ENCODE assay signal across 8 cellular contexts in genomic region chr2:61993422-61994024, GRCh38.
DNase-seq lines count a peak whose midpoint lies in the region; ATAC-seq and TF ChIP-seq lines count a peak whose summit lies in the region.

No MANE protein-coding gene starts in this region.

- intact Hi-C loops in natural killer cell (cut with micrococcal nuclease) = loop anchor here (1.0 to 2.0 kb wide), 2 partner anchors 419 to 781 kb away; no protein-coding TSS in a partner anchor

- H3F3A ChIP-seq in neural cell (ENCODE audit: insufficient read depth, low read length, poor library complexity, severe bottlenecking) = no peaks in the 10 kb centered on the region

- no peaks in the 10 kb centered on the region for H3K27me3 Mint-ChIP-seq in natural killer cell (ENCODE audit: low read depth in 2 of 2)
- H3K27me3 Mint-ChIP-seq in natural killer cell treated with Interleukin-12 subunit alpha and Interleukin-12 subunit beta and Interleukin-15 and Interleukin-18, amount 100 ng/mL, for 72 hours = no peaks in the 10 kb centered on the region

- H3K4me2 ChIP-seq in Karpas-422 (ENCODE audit: low read depth, low read length, poor library complexity, severe bottlenecking) = no peak overlapping the region
- no peak overlapping the region for H3K4me2 ChIP-seq in neural cell (ENCODE audit: low read length)

- H3K9ac ChIP-seq in Karpas-422 (ENCODE audit: low read length) = no peak overlapping the region
- no peak overlapping the region for H3K9ac ChIP-seq in neural cell (ENCODE audit: low read length)

- H3K9me3 ChIP-seq in Karpas-422 (ENCODE audit: low read length) = no peaks in the 10 kb centered on the region
- H3K9me3 ChIP-seq in neural cell (ENCODE audit: low read length) = no peaks in the 10 kb centered on the region

- H3K9me2 ChIP-seq in Karpas-422 (replicated peaks; ENCODE audit: insufficient read depth, low read length) = no peaks in the 10 kb centered on the region
- no peaks in the 10 kb centered on the region for H3K9me2 ChIP-seq in neural cell (ENCODE audit: insufficient read depth, low read length)

- H3K27ac ChIP-seq in Karpas-422 (ENCODE audit: low read length) (no peak overlapping the region), neural cell (ENCODE audit: low read length) (no peak overlapping the region)

- no peaks in the 10 kb centered on the region for H3K27me3 ChIP-seq in Karpas-422 (ENCODE audit: low read length)
- no peaks in the 10 kb centered on the region for H3K27me3 ChIP-seq in neural cell (ENCODE audit: insufficient read depth, low read depth, low read length)

- ATAC-seq in natural killer cell (peak in 2 of 3 donors; percentile 49 to 56), HG02763 (IDR thresholded peaks at IDR 0.05; ENCODE audit: unreplicated experiment) (no peak)
- ATAC-seq in natural killer cell treated with Interleukin-12 subunit alpha and Interleukin-12 subunit beta and Interleukin-15 and Interleukin-18, amount 100 ng/mL, for 72 hours = no peak

- H3K4me3 Mint-ChIP-seq in natural killer cell = no peak overlapping the region
- no peak overlapping the region for H3K4me3 Mint-ChIP-seq in natural killer cell treated with Interleukin-12 subunit alpha and Interleukin-12 subunit beta and Interleukin-15 and Interleukin-18, amount 100 ng/mL, for 72 hours

- peak; percentile 84 for TF ChIP-seq RAD21 in neural cell (conservative IDR thresholded peaks at IDR 0.05)

- TF ChIP-seq POLR2A in erythroblast (IDR thresholded peaks at IDR 0.05; ENCODE audit: low read length) = no peak

- no peaks in the 10 kb centered on the region for H3K9me3 Mint-ChIP-seq in natural killer cell
- H3K9me3 Mint-ChIP-seq in natural killer cell treated with Interleukin-12 subunit alpha and Interleukin-12 subunit beta and Interleukin-15 and Interleukin-18, amount 100 ng/mL, for 72 hours = no peaks in the 10 kb centered on the region

- no peak for TF ChIP-seq EP300 in neural cell (conservative IDR thresholded peaks at IDR 0.05; ENCODE audit: poor library complexity, severe bottlenecking)

- TF ChIP-seq CTCF in natural killer cell (IDR thresholded peaks at IDR 0.05) (peak; percentile 40), neural cell (IDR thresholded peaks at IDR 0.05; ENCODE audit: poor library complexity, severe bottlenecking) (peak; percentile 81)

- H3K36me3 ChIP-seq in Karpas-422 (ENCODE audit: insufficient read depth, low read length) (no peaks in the 10 kb centered on the region), neural cell (ENCODE audit: insufficient read depth, low read length) (no peaks in the 10 kb centered on the region)

- H4K20me1 ChIP-seq in Karpas-422 (ENCODE audit: insufficient read depth, low read depth, low read length) = peaks cover 21% of the 10 kb centered on the region
- no peaks in the 10 kb centered on the region for H4K20me1 ChIP-seq in neural cell (ENCODE audit: insufficient read depth)

- H2AFZ ChIP-seq in Karpas-422 (ENCODE audit: low read length) = no peak overlapping the region
- no peak overlapping the region for H2AFZ ChIP-seq in neural cell (ENCODE audit: low read depth, low read length)

- no peak overlapping the region for H3K27ac Mint-ChIP-seq in natural killer cell
- no peak overlapping the region for H3K27ac Mint-ChIP-seq in natural killer cell treated with Interleukin-12 subunit alpha and Interleukin-12 subunit beta and Interleukin-15 and Interleukin-18, amount 100 ng/mL, for 72 hours

- no peaks in the 10 kb centered on the region for H3K79me2 ChIP-seq in Karpas-422 (ENCODE audit: low read length)
- H3K79me2 ChIP-seq in neural cell (replicated peaks; ENCODE audit: insufficient read depth, low read length) = no peaks in the 10 kb centered on the region

- no peak overlapping the region for H3K4me3 ChIP-seq in Karpas-422 (ENCODE audit: low read length)
- H3K4me3 ChIP-seq in neural cell (ENCODE audit: low read length) = no peak overlapping the region

- DNase-seq in natural killer cell (no peak), Karpas-422 (peak; percentile 74), SK-N-DZ (ENCODE audit: low spot score) (peak; percentile 49), erythroblast (lab: John Stamatoyannopoulos, UW) (peak; percentile 65 to 74), GOT3 (lab: John Stamatoyannopoulos, UW) (no peak)
- DNase-seq in natural killer cell treated with Interleukin-12 subunit alpha and Interleukin-12 subunit beta and Interleukin-15 and Interleukin-18, amount 100 ng/mL, for 72 hours (ENCODE audit: low spot score) = no peak

- H3K36me3 Mint-ChIP-seq in natural killer cell = no peaks in the 10 kb centered on the region
- peaks cover 4% of the 10 kb centered on the region for H3K36me3 Mint-ChIP-seq in natural killer cell treated with Interleukin-12 subunit alpha and Interleukin-12 subunit beta and Interleukin-15 and Interleukin-18, amount 100 ng/mL, for 72 hours

- H3K4me1 Mint-ChIP-seq in natural killer cell = peaks cover 0 to 7% of the 10 kb centered on the region in 2 donors
- H3K4me1 Mint-ChIP-seq in natural killer cell treated with Interleukin-12 subunit alpha and Interleukin-12 subunit beta and Interleukin-15 and Interleukin-18, amount 100 ng/mL, for 72 hours (ENCODE audit: low read depth in 2 of 2) = peaks cover 5 to 18% of the 10 kb centered on the region in 2 donors

- H3K4me1 ChIP-seq in Karpas-422 (ENCODE audit: low read length) = no peaks in the 10 kb centered on the region

TF ChIP-seq in neural cell, 6 proteins besides CTCF, POLR2A, EP300 and RAD21:
- TF ChIP-seq SMC3 (conservative IDR thresholded peaks at IDR 0.05; ENCODE audit: poor library complexity) (peak; percentile 84), MXI1 (conservative IDR thresholded peaks at IDR 0.05; ENCODE audit: poor library complexity, severe bottlenecking) (no peak)

Comparison
In these comparisons a context has a peak if more than half of its experiments do, and no peak if none do; other contexts are left out.
1. ATAC-seq: peak in natural killer cell (2 of 3); none in natural killer cell treated with Interleukin-12 subunit alpha and Interleukin-12 subunit beta and Interleukin-15 and Interleukin-18, amount 100 ng/mL, for 72 hours (0 of 2) and HG02763 (single experiment).
2. DNase-seq: peak in Karpas-422 (single experiment), SK-N-DZ (single experiment) and erythroblast (2 of 2); none in natural killer cell (single experiment), natural killer cell treated with Interleukin-12 subunit alpha and Interleukin-12 subunit beta and Interleukin-15 and Interleukin-18, amount 100 ng/mL, for 72 hours (single experiment) and GOT3 (single experiment).